In genomic region chr6:13725570-13725969, GRCh38 we compare ENCODE assay signal across 12 cellular contexts. TPM values are rescaled to one million over a fixed set of nuclear protein-coding genes. Genes with fewer than 3 reads are reported as not detected.
DNase-seq lines count a peak whose midpoint lies in the region; ATAC-seq, FAIRE-seq and TF ChIP-seq lines count a peak whose summit lies in the region.
"Had no signal": no experiment of that assay in that cellular context is flagged by ENCODE, and none has a peak within 500 bp of the region (broad histone marks: within the 10 kb centered on the region; RNA-seq: fewer than 3 reads in every experiment).

No MANE protein-coding gene starts in this region.

- peak overlapping the region; percentile 83 for H3K27ac Mint-ChIP-seq in activated CD8-positive, alpha-beta T cell treated with anti-CD3 and anti-CD28 coated beads for 36 hours

- H3K9me3 ChIP-seq in heart right ventricle (no peaks in the 10 kb centered on the region), BE2C (no peaks in the 10 kb centered on the region)
- H3K9me3 ChIP-seq: BLaER1 treated with 17β-estradiol and CSF1 and Interleukin-3, amounts not matched to agents 10 nM and 100 nM had no signal

- H3K9me3 Mint-ChIP-seq in activated CD8-positive, alpha-beta T cell treated with anti-CD3 and anti-CD28 coated beads for 36 hours: no peaks in the 10 kb centered on the region

- H3K4me3 ChIP-seq in heart right ventricle (no peak overlapping the region), BE2C (ENCODE audit: low read depth, low read length) (no peak overlapping the region)
- H3K4me3 ChIP-seq: BLaER1 treated with 17β-estradiol and CSF1 and Interleukin-3, amounts not matched to agents 10 nM and 100 nM had no signal

- CTCF ChIA-PET in activated CD8-positive, alpha-beta T cell treated with anti-CD3 and anti-CD28 coated beads for 36 hours (lab: Charles Lee): interaction anchor here (1.0 to 1.1 kb wide), 3 partner anchors 61 to 150 kb away, joined by 3 read pairs; partner anchors contain the start of gene NOL7

- 76 to 81% methylated on average over 2 of the region's 2 CpGs for WGBS in heart right ventricle, 2 donors

- no peak for TF ChIP-seq CTCF in activated CD8-positive, alpha-beta T cell treated with anti-CD3 and anti-CD28 coated beads for 36 hours (IDR thresholded peaks at IDR 0.05)
- TF ChIP-seq CTCF in heart right ventricle (IDR thresholded peaks at IDR 0.05): no peak
- TF ChIP-seq CTCF in BE2C (IDR thresholded peaks at IDR 0.05; ENCODE audit: low read depth, low read length): no peak

- H3K27me3 ChIP-seq in heart right ventricle (no peaks in the 10 kb centered on the region), BE2C (no peaks in the 10 kb centered on the region)
- H3K27me3 ChIP-seq: BLaER1 treated with 17β-estradiol and CSF1 and Interleukin-3, amounts not matched to agents 10 nM and 100 nM had no signal

- H3K27ac ChIP-seq in heart right ventricle: no peak overlapping the region
- H3K27ac ChIP-seq: BLaER1 treated with 17β-estradiol and CSF1 and Interleukin-3, amounts not matched to agents 10 nM and 100 nM had no signal

- H3K36me3 ChIP-seq in heart right ventricle (no peaks in the 10 kb centered on the region), BE2C (no peaks in the 10 kb centered on the region)
- H3K36me3 ChIP-seq: BLaER1 treated with 17β-estradiol and CSF1 and Interleukin-3, amounts not matched to agents 10 nM and 100 nM had no signal

- H3K27me3 Mint-ChIP-seq in activated CD8-positive, alpha-beta T cell treated with anti-CD3 and anti-CD28 coated beads for 36 hours: no peaks in the 10 kb centered on the region

- POLR2A ChIA-PET in activated CD8-positive, alpha-beta T cell treated with anti-CD3 and anti-CD28 coated beads for 36 hours (lab: Charles Lee): interaction anchor here (1.0 to 1.5 kb wide), 3 partner anchors 8 to 37 kb away, joined by 3 to 4 read pairs (median 3); no protein-coding TSS in a partner anchor

- H3K4me1 Mint-ChIP-seq in activated CD8-positive, alpha-beta T cell treated with anti-CD3 and anti-CD28 coated beads for 36 hours (ENCODE audit: low read depth): peaks cover 45% of the 10 kb centered on the region

- no peaks in the 10 kb centered on the region for H3K36me3 Mint-ChIP-seq in activated CD8-positive, alpha-beta T cell treated with anti-CD3 and anti-CD28 coated beads for 36 hours (ENCODE audit: low read depth)

- DNase-seq in stimulated activated CD4-positive, alpha-beta T cell treated with anti-CD3 and anti-CD28 coated beads, Interleukin-15, amount 100 ng/mL, for 24 hours: peak; percentile 44
- no peak for DNase-seq in stimulated activated CD4-positive, alpha-beta T cell treated with anti-CD3 and anti-CD28 coated beads, Interleukin-4, amount 100 ng/mL, for 1 hour
- peak; percentile 66 for DNase-seq in activated CD8-positive, alpha-beta T cell treated with anti-CD3 and anti-CD28 coated beads for 36 hours
- peak; percentile 61 for DNase-seq in glomerular visceral epithelial cell (ENCODE audit: extremely low spot score)
- no peak for DNase-seq in GM19239 (ENCODE audit: insufficient read length, low spot score)
- DNase-seq in heart right ventricle: no peak
- no peak for DNase-seq in BE2C
- DNase-seq: NCI-H2029 treated with DMSO at 0.1 percent for 48 hours; stimulated activated naive CD4-positive, alpha-beta T cell treated with Interleukin-2 at 50 U/mL for 16 hours had no signal

- intact Hi-C loops in activated CD8-positive, alpha-beta T cell treated with anti-CD3 and anti-CD28 coated beads for 36 hours (cut with micrococcal nuclease): no loop called here
- intact Hi-C loops in heart right ventricle (cut with DNase I): no loop called here

- H3K4me1 ChIP-seq in heart right ventricle: no peaks in the 10 kb centered on the region
- H3K4me1 ChIP-seq in BE2C: no peaks in the 10 kb centered on the region

- peak; percentile 81 for ATAC-seq in activated CD8-positive, alpha-beta T cell treated with anti-CD3 and anti-CD28 coated beads for 36 hours
- ATAC-seq in HG02642 (IDR thresholded peaks at IDR 0.05; ENCODE audit: poor library complexity, unreplicated experiment) (no peak), heart right ventricle (no peak)

- peak overlapping the region; percentile 29 for H3K4me3 Mint-ChIP-seq in activated CD8-positive, alpha-beta T cell treated with anti-CD3 and anti-CD28 coated beads for 36 hours

- FAIRE-seq in GM19239 (lab: Jason Lieb, UNC): no peak
- FAIRE-seq: GM18507 had no signal

RNA-seq across cellular contexts. Expression of gene RANBP9, which starts 13.9 kb away (rescaled TPM):
- total RNA-seq in activated CD8-positive, alpha-beta T cell treated with anti-CD3 and anti-CD28 coated beads for 36 hours: 10 to 100 TPM; 53.3 to 56.2 TPM
- total RNA-seq in heart right ventricle: 10 to 100 TPM; 29.4 to 41.6 (median 35.9) TPM
- polyA plus RNA-seq in heart right ventricle: 10 to 100 TPM; 10.0 to 17.2 TPM
- 32.2 TPM for polyA plus RNA-seq in BE2C (2012; ENCODE audit: insufficient read depth, insufficient read length, low read depth)

Comparison
In these comparisons a context has a peak if more than half of its experiments do, and no peak if none do; other contexts are left out.
1. DNase-seq: peak in stimulated activated CD4-positive, alpha-beta T cell treated with anti-CD3 and anti-CD28 coated beads, Interleukin-15, amount 100 ng/mL, for 24 hours (single experiment), activated CD8-positive, alpha-beta T cell treated with anti-CD3 and anti-CD28 coated beads for 36 hours (single experiment) and glomerular visceral epithelial cell (single experiment); none in stimulated activated CD4-positive, alpha-beta T cell treated with anti-CD3 and anti-CD28 coated beads, Interleukin-4, amount 100 ng/mL, for 1 hour (single experiment), GM19239 (single experiment), heart right ventricle (0 of 2) and BE2C (single experiment).